1 cellular context compared by ENCODE assay signal in the genomic region with DNA sequence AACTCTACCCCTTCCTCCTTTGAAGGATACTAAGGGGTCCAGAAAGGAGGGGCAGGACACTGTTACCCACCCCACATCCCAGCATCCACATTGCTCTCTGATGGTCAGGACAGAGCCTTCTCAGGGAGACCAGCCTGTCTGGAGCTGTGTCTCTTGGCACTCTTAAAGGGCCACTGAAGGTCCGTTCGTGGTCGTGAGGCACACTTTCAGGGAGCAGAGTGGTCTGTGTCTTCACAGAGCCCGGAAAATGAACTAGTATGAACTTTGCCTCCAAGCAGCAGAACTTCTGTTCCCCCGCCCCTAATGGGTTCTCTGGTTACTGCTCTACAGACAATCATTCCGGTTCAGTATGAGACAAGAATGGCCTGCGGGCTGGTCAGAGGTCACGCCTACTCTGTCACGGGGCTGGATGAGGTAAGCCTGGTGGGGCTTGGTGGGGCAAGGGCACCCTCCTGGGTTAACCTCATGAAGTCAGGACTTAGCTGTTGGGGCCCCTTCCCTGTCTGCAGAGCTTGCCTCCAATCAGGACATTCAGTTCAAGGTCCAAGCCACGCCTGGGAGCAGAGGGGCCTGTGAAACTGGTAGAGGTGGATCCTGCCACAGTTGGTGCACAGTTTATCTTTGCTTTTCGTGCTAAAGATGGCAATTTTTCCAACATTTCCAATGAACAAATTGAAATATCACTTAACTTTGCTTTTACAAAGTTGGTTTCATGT.
A peak's percentile ranks its signal among the peaks of the same experiment; 100 is the strongest.
TF ChIP-seq lines count a peak whose summit lies in the region.

No MANE protein-coding gene starts in this region.

TF ChIP-seq in HepG2, 621 proteins besides CTCF, POLR2A, EP300 and RAD21 (continued from another document and continues in another):
- TF ChIP-seq ZNF275 (CRISPR knock-in tag; IDR thresholded peaks at IDR 0.05; ENCODE audit: borderline replicate concordance) (no peak), U2AF2 (IDR thresholded peaks at IDR 0.05; ENCODE audit: low read depth, low read length) (no peak), BORCS8-MEF2B (CRISPR knock-in tag; IDR thresholded peaks at IDR 0.05) (peak; percentile 71), SRSF9 (IDR thresholded peaks at IDR 0.05; ENCODE audit: borderline replicate concordance, insufficient read depth, low read depth, low read length, poor library complexity, severe bottlenecking) (no peak), ELF3 (CRISPR knock-in tag; IDR thresholded peaks at IDR 0.05) (peak; percentile 71), DMTF1 (CRISPR knock-in tag; IDR thresholded peaks at IDR 0.05) (no peak), FOXK1 (CRISPR knock-in tag; IDR thresholded peaks at IDR 0.05; ENCODE audit: borderline replicate concordance, low read depth) (peak; percentile 82; the same call in 1 of the 2 replicates), ZNF775 (CRISPR knock-in tag; IDR thresholded peaks at IDR 0.05; ENCODE audit: borderline replicate concordance) (no peak), BRCA1 (CRISPR knock-in tag; IDR thresholded peaks at IDR 0.05) (no peak), LBX2 (CRISPR knock-in tag; IDR thresholded peaks at IDR 0.05; ENCODE audit: borderline replicate concordance) (no peak), KDM5A (IDR thresholded peaks at IDR 0.05; ENCODE audit: borderline replicate concordance, low read length) (no peak), ZNF678 (CRISPR knock-in tag; IDR thresholded peaks at IDR 0.05) (no peak), ZNF460 (CRISPR knock-in tag; IDR thresholded peaks at IDR 0.05; ENCODE audit: borderline replicate concordance) (no peak; the same call in 1 of the 2 replicates), SRSF4 (IDR thresholded peaks at IDR 0.05; ENCODE audit: low read depth, low read length, poor library complexity, severe bottlenecking) (no peak), ARNT (IDR thresholded peaks at IDR 0.05) (no peak), ERF (CRISPR knock-in tag; IDR thresholded peaks at IDR 0.05) (peak; percentile 54; the same call in 1 of the 2 replicates), ARID2 (CRISPR knock-in tag; IDR thresholded peaks at IDR 0.05; ENCODE audit: borderline replicate concordance) (no peak), KDM2A (CRISPR knock-in tag; IDR thresholded peaks at IDR 0.05; ENCODE audit: borderline replicate concordance, low read depth) (peak; percentile 38; the same call in 1 of the 2 replicates), SRSF1 (optimal IDR thresholded peaks at IDR 0.05; ENCODE audit: low read depth, low read length) (peak; percentile 30), KDM4B (CRISPR knock-in tag; IDR thresholded peaks at IDR 0.05) (no peak), ZXDC (CRISPR knock-in tag; IDR thresholded peaks at IDR 0.05) (no peak), ZNF383 (CRISPR knock-in tag; IDR thresholded peaks at IDR 0.05; ENCODE audit: borderline replicate concordance) (peak; percentile 83; the same call in 1 of the 2 replicates), E2F1 (CRISPR knock-in tag; IDR thresholded peaks at IDR 0.05) (no peak), RBAK (CRISPR knock-in tag; IDR thresholded peaks at IDR 0.05) (no peak), ZBTB42 (CRISPR knock-in tag; IDR thresholded peaks at IDR 0.05) (no peak), MZF1 (CRISPR knock-in tag; IDR thresholded peaks at IDR 0.05; ENCODE audit: borderline replicate concordance) (no peak), JDP2 (CRISPR knock-in tag; IDR thresholded peaks at IDR 0.05; ENCODE audit: borderline replicate concordance) (no peak), MAFF (IDR thresholded peaks at IDR 0.05; ENCODE audit: low read depth, low read length) (no peak), ZBTB1 (CRISPR knock-in tag; IDR thresholded peaks at IDR 0.05; ENCODE audit: borderline replicate concordance) (no peak), CEBPB (IDR thresholded peaks at IDR 0.05; ENCODE audit: borderline replicate concordance, low read depth, low read length) (peak; percentile 81), CREM (IDR thresholded peaks at IDR 0.05) (peak; percentile 80), CREM (CRISPR knock-in tag; IDR thresholded peaks at IDR 0.05) (no peak), CAMTA2 (CRISPR knock-in tag; IDR thresholded peaks at IDR 0.05; ENCODE audit: borderline replicate concordance) (no peak), DNMT3B (CRISPR knock-in tag; conservative IDR thresholded peaks at IDR 0.05) (0 out of 2 replicates have a peak, but pooled peaks have one; percentile 39), NR3C1 (CRISPR knock-in tag; IDR thresholded peaks at IDR 0.05) (no peak), BRF2 (CRISPR knock-in tag; IDR thresholded peaks at IDR 0.05) (peak; percentile 51; the same call in 1 of the 2 replicates)
- TF ChIP-seq, protein P1, sequence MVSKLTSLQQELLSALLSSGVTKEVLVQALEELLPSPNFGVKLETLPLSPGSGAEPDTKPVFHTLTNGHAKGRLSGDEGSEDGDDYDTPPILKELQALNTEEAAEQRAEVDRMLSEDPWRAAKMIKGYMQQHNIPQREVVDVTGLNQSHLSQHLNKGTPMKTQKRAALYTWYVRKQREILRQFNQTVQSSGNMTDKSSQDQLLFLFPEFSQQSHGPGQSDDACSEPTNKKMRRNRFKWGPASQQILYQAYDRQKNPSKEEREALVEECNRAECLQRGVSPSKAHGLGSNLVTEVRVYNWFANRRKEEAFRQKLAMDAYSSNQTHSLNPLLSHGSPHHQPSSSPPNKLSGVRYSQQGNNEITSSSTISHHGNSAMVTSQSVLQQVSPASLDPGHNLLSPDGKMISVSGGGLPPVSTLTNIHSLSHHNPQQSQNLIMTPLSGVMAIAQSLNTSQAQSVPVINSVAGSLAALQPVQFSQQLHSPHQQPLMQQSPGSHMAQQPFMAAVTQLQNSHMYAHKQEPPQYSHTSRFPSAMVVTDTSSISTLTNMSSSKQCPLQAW (CRISPR knock-in tag; IDR thresholded peaks at IDR 0.05): peak; percentile 95
- TF ChIP-seq, protein P2, sequence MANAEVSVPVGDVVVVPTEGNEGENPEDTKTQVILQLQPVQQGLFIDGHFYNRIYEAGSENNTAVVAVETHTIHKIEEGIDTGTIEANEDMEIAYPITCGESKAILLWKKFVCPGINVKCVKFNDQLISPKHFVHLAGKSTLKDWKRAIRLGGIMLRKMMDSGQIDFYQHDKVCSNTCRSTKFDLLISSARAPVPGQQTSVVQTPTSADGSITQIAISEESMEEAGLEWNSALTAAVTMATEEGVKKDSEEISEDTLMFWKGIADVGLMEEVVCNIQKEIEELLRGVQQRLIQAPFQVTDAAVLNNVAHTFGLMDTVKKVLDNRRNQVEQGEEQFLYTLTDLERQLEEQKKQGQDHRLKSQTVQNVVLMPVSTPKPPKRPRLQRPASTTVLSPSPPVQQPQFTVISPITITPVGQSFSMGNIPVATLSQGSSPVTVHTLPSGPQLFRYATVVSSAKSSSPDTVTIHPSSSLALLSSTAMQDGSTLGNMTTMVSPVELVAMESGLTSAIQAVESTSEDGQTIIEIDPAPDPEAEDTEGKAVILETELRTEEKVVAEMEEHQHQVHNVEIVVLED (CRISPR knock-in tag; IDR thresholded peaks at IDR 0.05; ENCODE audit: borderline replicate concordance): peak; percentile 49; the same call in 1 of the 2 replicates
- TF ChIP-seq, protein P3, sequence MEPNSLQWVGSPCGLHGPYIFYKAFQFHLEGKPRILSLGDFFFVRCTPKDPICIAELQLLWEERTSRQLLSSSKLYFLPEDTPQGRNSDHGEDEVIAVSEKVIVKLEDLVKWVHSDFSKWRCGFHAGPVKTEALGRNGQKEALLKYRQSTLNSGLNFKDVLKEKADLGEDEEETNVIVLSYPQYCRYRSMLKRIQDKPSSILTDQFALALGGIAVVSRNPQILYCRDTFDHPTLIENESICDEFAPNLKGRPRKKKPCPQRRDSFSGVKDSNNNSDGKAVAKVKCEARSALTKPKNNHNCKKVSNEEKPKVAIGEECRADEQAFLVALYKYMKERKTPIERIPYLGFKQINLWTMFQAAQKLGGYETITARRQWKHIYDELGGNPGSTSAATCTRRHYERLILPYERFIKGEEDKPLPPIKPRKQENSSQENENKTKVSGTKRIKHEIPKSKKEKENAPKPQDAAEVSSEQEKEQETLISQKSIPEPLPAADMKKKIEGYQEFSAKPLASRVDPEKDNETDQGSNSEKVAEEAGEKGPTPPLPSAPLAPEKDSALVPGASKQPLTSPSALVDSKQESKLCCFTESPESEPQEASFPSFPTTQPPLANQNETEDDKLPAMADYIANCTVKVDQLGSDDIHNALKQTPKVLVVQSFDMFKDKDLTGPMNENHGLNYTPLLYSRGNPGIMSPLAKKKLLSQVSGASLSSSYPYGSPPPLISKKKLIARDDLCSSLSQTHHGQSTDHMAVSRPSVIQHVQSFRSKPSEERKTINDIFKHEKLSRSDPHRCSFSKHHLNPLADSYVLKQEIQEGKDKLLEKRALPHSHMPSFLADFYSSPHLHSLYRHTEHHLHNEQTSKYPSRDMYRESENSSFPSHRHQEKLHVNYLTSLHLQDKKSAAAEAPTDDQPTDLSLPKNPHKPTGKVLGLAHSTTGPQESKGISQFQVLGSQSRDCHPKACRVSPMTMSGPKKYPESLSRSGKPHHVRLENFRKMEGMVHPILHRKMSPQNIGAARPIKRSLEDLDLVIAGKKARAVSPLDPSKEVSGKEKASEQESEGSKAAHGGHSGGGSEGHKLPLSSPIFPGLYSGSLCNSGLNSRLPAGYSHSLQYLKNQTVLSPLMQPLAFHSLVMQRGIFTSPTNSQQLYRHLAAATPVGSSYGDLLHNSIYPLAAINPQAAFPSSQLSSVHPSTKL (CRISPR knock-in tag; IDR thresholded peaks at IDR 0.05): peak; percentile 81
- TF ChIP-seq, protein P4, sequence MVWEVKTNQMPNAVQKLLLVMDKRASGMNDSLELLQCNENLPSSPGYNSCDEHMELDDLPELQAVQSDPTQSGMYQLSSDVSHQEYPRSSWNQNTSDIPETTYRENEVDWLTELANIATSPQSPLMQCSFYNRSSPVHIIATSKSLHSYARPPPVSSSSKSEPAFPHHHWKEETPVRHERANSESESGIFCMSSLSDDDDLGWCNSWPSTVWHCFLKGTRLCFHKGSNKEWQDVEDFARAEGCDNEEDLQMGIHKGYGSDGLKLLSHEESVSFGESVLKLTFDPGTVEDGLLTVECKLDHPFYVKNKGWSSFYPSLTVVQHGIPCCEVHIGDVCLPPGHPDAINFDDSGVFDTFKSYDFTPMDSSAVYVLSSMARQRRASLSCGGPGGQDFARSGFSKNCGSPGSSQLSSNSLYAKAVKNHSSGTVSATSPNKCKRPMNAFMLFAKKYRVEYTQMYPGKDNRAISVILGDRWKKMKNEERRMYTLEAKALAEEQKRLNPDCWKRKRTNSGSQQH (CRISPR knock-in tag; IDR thresholded peaks at IDR 0.05; ENCODE audit: low read depth): 0 out of 2 replicates have a peak, but pooled peaks have one; percentile 59
